15 cellular contexts compared by ENCODE assay signal in the genomic region with DNA sequence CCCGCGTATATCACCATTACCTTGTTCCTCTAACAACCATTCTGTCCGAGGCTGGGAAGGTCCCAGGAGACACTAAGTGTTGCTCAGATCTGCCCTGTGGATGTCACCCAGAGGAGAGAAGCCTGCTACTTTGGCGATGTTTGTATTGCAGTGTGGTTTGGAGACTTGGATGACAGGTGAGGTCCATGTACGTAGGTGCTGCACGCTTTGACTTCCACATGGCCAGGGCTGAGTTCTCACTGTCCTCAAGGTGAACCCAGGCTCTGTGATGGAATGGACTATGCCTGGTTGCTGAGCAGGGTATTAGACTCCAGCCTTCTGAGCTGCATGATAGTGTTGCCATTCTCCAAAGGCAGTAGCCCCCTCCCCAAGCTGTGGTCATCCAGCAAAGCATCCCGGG.
DNase-seq lines count a peak whose midpoint lies in the region; ATAC-seq, FAIRE-seq and TF ChIP-seq lines count a peak whose summit lies in the region.
"Had no signal": no experiment of that assay in that cellular context is flagged by ENCODE, and none has a peak within 500 bp of the region (broad histone marks: within the 10 kb centered on the region; RNA-seq: fewer than 3 reads in every experiment).

No MANE protein-coding gene starts in this region.

- SMC1A ChIA-PET in GM12878 (lab: Charles Lee; ENCODE audit: uncharacterized antibody, unreplicated experiment) = interaction anchor here (0.9 to 1.1 kb wide), 3 partner anchors 28 to 251 kb away, joined by 3 to 4 read pairs (median 3); no protein-coding TSS in a partner anchor

- no peak overlapping the region for H3K4me2 ChIP-seq in GM12878 (ENCODE audit: control insufficient read depth, insufficient read depth)

- H2AFZ ChIP-seq in GM12878 (ENCODE audit: control insufficient read depth, low read depth, low read length) = no peak overlapping the region

- H4K20me1 ChIP-seq in GM12878 (ENCODE audit: control insufficient read depth, insufficient read depth) = no peaks in the 10 kb centered on the region
- H4K20me1 ChIP-seq: BLaER1 treated with 17β-estradiol and CSF1 and Interleukin-3, amounts not matched to agents 10 nM and 100 nM had no signal

- intact Hi-C loops in left ventricle myocardium inferior (cut with micrococcal nuclease) (no loop called here), heart right ventricle (cut with DNase I) (no loop called here), GM12878 (cut with micrococcal nuclease; ENCODE audit: unreplicated experiment) (no loop called here), gastrocnemius medialis (cut with DNase I; ENCODE audit: low total_unique reads) (no loop called here), thyroid gland (cut with DNase I) (no loop called here)

- no peak overlapping the region for H3K9ac ChIP-seq in GM12878 (ENCODE audit: control insufficient read depth, insufficient read depth, low read length)
- H3K9ac ChIP-seq: BLaER1 treated with 17β-estradiol and CSF1 and Interleukin-3, amounts not matched to agents 10 nM and 100 nM had no signal

- no peaks in the 10 kb centered on the region for H3K79me2 ChIP-seq in GM12878 (ENCODE audit: control insufficient read depth, insufficient read depth, low read length)

- no peaks in the 10 kb centered on the region for H3K27me3 ChIP-seq in left ventricle myocardium inferior (ENCODE audit: low read depth)
- H3K27me3 ChIP-seq in heart right ventricle = no peaks in the 10 kb centered on the region
- no peaks in the 10 kb centered on the region for H3K27me3 ChIP-seq in GM12878 (replicated peaks in 1 of 2; ENCODE audit: control insufficient read depth in 2 of 2, insufficient read depth in 2 of 2, low read length in 1 of 2)
- no peaks in the 10 kb centered on the region for H3K27me3 ChIP-seq in gastrocnemius medialis
- H3K27me3 ChIP-seq in thyroid gland = no peaks in the 10 kb centered on the region
- H3K27me3 ChIP-seq: BLaER1 treated with 17β-estradiol and CSF1 and Interleukin-3, amounts not matched to agents 10 nM and 100 nM had no signal

- POLR2A ChIA-PET in HEK293 (lab: Yijun Ruan, JAX) = no interaction called here
- POLR2A ChIA-PET in GM12878 (lab: Charles Lee) = no interaction called here

- H3K4me3 ChIP-seq in left ventricle myocardium inferior (no peak overlapping the region), heart right ventricle (no peak overlapping the region), HEK293 (ENCODE audit: low read depth, low read length) (no peak overlapping the region), GM12878 (no peak overlapping the region), gastrocnemius medialis (no peak overlapping the region), thyroid gland (replicated peaks in 1 of 3) (no peak overlapping the region)
- H3K4me3 ChIP-seq: BLaER1 treated with 17β-estradiol and CSF1 and Interleukin-3, amounts not matched to agents 10 nM and 100 nM had no signal

- no peaks in the 10 kb centered on the region for H3K9me3 ChIP-seq in left ventricle myocardium inferior (replicated peaks)
- H3K9me3 ChIP-seq in heart right ventricle = peaks cover 0 to 2% (median 0%) of the 10 kb centered on the region in 11 donors
- H3K9me3 ChIP-seq in HEK293 (ENCODE audit: control insufficient read depth, insufficient read depth, low read depth, low read length) = no peaks in the 10 kb centered on the region
- peaks cover 1% of the 10 kb centered on the region; the same call in 2 of the 3 replicates for H3K9me3 ChIP-seq in GM12878 (replicated peaks; ENCODE audit: control insufficient read depth, insufficient read depth, low read length)
- no peaks in the 10 kb centered on the region for H3K9me3 ChIP-seq in gastrocnemius medialis
- no peaks in the 10 kb centered on the region for H3K9me3 ChIP-seq in thyroid gland

- BruUV-seq in GM12878 (replicated peaks; lab: Mats Ljungman, UMichigan) = no TSS peak

- H3K36me3 ChIP-seq in left ventricle myocardium inferior (no peaks in the 10 kb centered on the region), heart right ventricle (no peaks in the 10 kb centered on the region), HEK293 (ENCODE audit: control insufficient read depth in 2 of 2, insufficient read depth in 1 of 2, low read length in 2 of 2) (no peaks in the 10 kb centered on the region), GM12878 (ENCODE audit: control insufficient read depth in 2 of 2, insufficient read depth in 2 of 2, low read length in 1 of 2) (no peaks in the 10 kb centered on the region), gastrocnemius medialis (no peaks in the 10 kb centered on the region), thyroid gland (no peaks in the 10 kb centered on the region)
- H3K36me3 ChIP-seq: BLaER1 treated with 17β-estradiol and CSF1 and Interleukin-3, amounts not matched to agents 10 nM and 100 nM had no signal

- DNase-seq in left ventricle myocardium inferior (no peak), heart right ventricle (no peak), GM12878 (ENCODE audit: low read depth, low spot score) (no peak), gastrocnemius medialis (no peak), thyroid gland (no peak)
- no peak for DNase-seq in activated T-cell treated with anti-CD3 and anti-CD28 coated beads, Interleukin-2, amount 50 U/mL, for 48 hours
- DNase-seq: DND-41, H7, Karpas-422, NCI-H1048, NCI-H2029 treated with DMSO at 0.1 percent for 48 hours had no signal

- no peak for TF ChIP-seq EP300 in GM12878 (IDR thresholded peaks at IDR 0.05; ENCODE audit: borderline replicate concordance in 1 of 2, control insufficient read depth in 1 of 2, low read depth in 2 of 2, low read length in 2 of 2)

- peaks cover 53% of the 10 kb centered on the region for H3K4me1 ChIP-seq in left ventricle myocardium inferior
- peaks cover 0 to 70% (median 35%) of the 10 kb centered on the region in 9 donors for H3K4me1 ChIP-seq in heart right ventricle
- no peaks in the 10 kb centered on the region for H3K4me1 ChIP-seq in HEK293 (ENCODE audit: control insufficient read depth, insufficient read depth, low read length)
- peaks cover 8% of the 10 kb centered on the region; the same call in 1 of the 2 replicates for H3K4me1 ChIP-seq in GM12878 (ENCODE audit: control insufficient read depth, insufficient read depth, low read length)
- H3K4me1 ChIP-seq in gastrocnemius medialis = peaks cover 31 to 49% of the 10 kb centered on the region in 2 donors
- H3K4me1 ChIP-seq in thyroid gland = peaks cover 0 to 17% of the 10 kb centered on the region in 2 donors

- RAD21 ChIA-PET in GM12878 (lab: Charles Lee; ENCODE audit: unreplicated experiment) = no interaction called here

- ATAC-seq in heart right ventricle = no peak
- ATAC-seq in GM12878 = peak; percentile 11; the same call in 1 of the 3 replicates
- ATAC-seq in gastrocnemius medialis = no peak
- ATAC-seq in GM21825 (IDR thresholded peaks at IDR 0.05; ENCODE audit: unreplicated experiment) = no peak

- 83 to 84% methylated on average over 7 of the region's 7 CpGs for WGBS in heart right ventricle, 2 donors
- WGBS in GM12878 (ENCODE audit: insufficient coverage, insufficient replicate concordance, low lambda C conversion rate, missing lambda C conversion rate) = 74% methylated on average over 7 of the region's 7 CpGs
- 90 to 91% methylated on average over 7 of the region's 7 CpGs for WGBS in thyroid gland, 2 donors

- TF ChIP-seq CTCF in left ventricle myocardium inferior (IDR thresholded peaks at IDR 0.05; ENCODE audit: borderline replicate concordance) (no peak), heart right ventricle (IDR thresholded peaks at IDR 0.05) (no peak), HEK293 (tag by site-specific recombination; IDR thresholded peaks at IDR 0.05) (no peak), GM12878 (IDR thresholded peaks at IDR 0.05 in 2 of 3, conservative IDR thresholded peaks at IDR 0.05 in 1 of 3; ENCODE audit: control insufficient read depth in 2 of 3, extremely low read depth in 1 of 3, insufficient read depth in 1 of 3, low read depth in 3 of 3, low read length in 3 of 3) (no peak), gastrocnemius medialis (IDR thresholded peaks at IDR 0.05 in 4 of 5, conservative IDR thresholded peaks at IDR 0.05 in 1 of 5) (no peak), thyroid gland (IDR thresholded peaks at IDR 0.05) (no peak)

- TF ChIP-seq RAD21 in GM12878 (IDR thresholded peaks at IDR 0.05; ENCODE audit: insufficient read depth, low read depth, low read length) = no peak

- no peak for FAIRE-seq in GM12878 (lab: Jason Lieb, UNC)

- TF ChIP-seq POLR2A in GM12878 (IDR thresholded peaks at IDR 0.05; ENCODE audit: low read depth, low read length) = no peak
- no peak for TF ChIP-seq POLR2A in gastrocnemius medialis (IDR thresholded peaks at IDR 0.05)
- no peak for TF ChIP-seq POLR2A in thyroid gland (IDR thresholded peaks at IDR 0.05)

- in situ Hi-C loops in GM12878 (cut with MboI) = no loop called here
- in situ Hi-C loops in gastrocnemius medialis (cut with MboI; ENCODE audit: low sequenced_read_pairs in 4 of 4) = loop anchor here in 2 of 4 donors (25.0 kb wide), 2 partner anchors 133 to 383 kb away; partner anchors contain the start of gene TARBP1 (in 2 of the 2)

- H3K27ac ChIP-seq in left ventricle myocardium inferior (replicated peaks) = peak overlapping the region; percentile 43
- H3K27ac ChIP-seq in heart right ventricle = peak overlapping the region in 5 of 10 donors; percentile 8 to 33 (median 16)
- H3K27ac ChIP-seq in HEK293 (ENCODE audit: extremely low read depth, low read depth, low read length) = no peak overlapping the region
- H3K27ac ChIP-seq in GM12878 (ENCODE audit: control insufficient read depth, insufficient read depth) = no peak overlapping the region
- peak overlapping the region in 3 of 4 donors; percentile 38 to 78 (median 65) for H3K27ac ChIP-seq in gastrocnemius medialis
- no peak overlapping the region for H3K27ac ChIP-seq in thyroid gland
- H3K27ac ChIP-seq: RWPE1 had no signal

- CTCF ChIA-PET in HEK293 (lab: Yijun Ruan, JAX) (interaction anchor here (0.5 to 1.6 kb wide), 4 partner anchors 9 to 327 kb away, joined by 3 to 4 read pairs (median 3); no protein-coding TSS in a partner anchor), GM12878 (lab: Yijun Ruan, JAX) (interaction anchor here (1.0 to 1.4 kb wide), 2 partner anchors 23 to 25 kb away, joined by 3 read pairs; no protein-coding TSS in a partner anchor)

TF ChIP-seq in HEK293, 187 proteins besides CTCF, POLR2A, EP300 and RAD21:
- TF ChIP-seq ZNF600 (tag by site-specific recombination; IDR thresholded peaks at IDR 0.05) (peak; percentile 60; the same call in 1 of the 2 replicates), ZNF544 (tag by site-specific recombination; IDR thresholded peaks at IDR 0.05) (no peak)

TF ChIP-seq in GM12878, 131 proteins besides CTCF, POLR2A, EP300 and RAD21 (continues in another document):
- TF ChIP-seq TAF1 (IDR thresholded peaks at IDR 0.05; ENCODE audit: borderline replicate concordance, low read depth, low read length) = no peak
- TF ChIP-seq YBX1 (IDR thresholded peaks at IDR 0.05) = no peak
- TF ChIP-seq STAT1 (conservative IDR thresholded peaks at IDR 0.05) = no peak
- TF ChIP-seq SIN3A (IDR thresholded peaks at IDR 0.05; ENCODE audit: low read depth, low read length) = no peak

Comparison
In these comparisons a context has a peak if more than half of its experiments do, and no peak if none do; other contexts are left out.
1. H3K27ac ChIP-seq: peak in left ventricle myocardium inferior (single experiment) and gastrocnemius medialis (3 of 4); none in HEK293 (single experiment), GM12878 (single experiment) and thyroid gland (0 of 3).